In the genomic region with DNA sequence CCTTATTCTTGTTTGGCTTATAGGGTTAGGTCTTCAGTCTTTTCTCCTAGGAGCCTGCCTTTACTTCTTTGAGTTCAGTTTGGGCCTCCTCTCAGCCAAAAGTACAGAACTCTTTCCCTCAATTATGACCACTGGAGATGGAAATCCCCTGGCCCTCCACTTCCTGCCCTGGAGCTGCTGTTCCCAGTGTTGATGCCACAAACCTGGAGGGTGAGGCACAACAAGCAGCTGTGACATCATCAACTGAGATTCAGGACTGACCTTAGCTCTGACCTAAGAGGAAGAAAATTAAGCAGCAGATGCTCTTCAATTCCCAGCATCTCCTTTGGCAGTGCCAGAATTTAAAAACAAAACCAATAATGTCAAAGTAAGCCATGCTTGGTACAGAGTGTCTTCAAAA, we compare ENCODE assay signal across 1 cellular context.
TF ChIP-seq lines count a peak whose summit lies in the region.

No MANE protein-coding gene starts in this region.

TF ChIP-seq in GM23338, 12 proteins besides CTCF, POLR2A, EP300 and RAD21 (continued from another document):
- TF ChIP-seq, protein P1, sequence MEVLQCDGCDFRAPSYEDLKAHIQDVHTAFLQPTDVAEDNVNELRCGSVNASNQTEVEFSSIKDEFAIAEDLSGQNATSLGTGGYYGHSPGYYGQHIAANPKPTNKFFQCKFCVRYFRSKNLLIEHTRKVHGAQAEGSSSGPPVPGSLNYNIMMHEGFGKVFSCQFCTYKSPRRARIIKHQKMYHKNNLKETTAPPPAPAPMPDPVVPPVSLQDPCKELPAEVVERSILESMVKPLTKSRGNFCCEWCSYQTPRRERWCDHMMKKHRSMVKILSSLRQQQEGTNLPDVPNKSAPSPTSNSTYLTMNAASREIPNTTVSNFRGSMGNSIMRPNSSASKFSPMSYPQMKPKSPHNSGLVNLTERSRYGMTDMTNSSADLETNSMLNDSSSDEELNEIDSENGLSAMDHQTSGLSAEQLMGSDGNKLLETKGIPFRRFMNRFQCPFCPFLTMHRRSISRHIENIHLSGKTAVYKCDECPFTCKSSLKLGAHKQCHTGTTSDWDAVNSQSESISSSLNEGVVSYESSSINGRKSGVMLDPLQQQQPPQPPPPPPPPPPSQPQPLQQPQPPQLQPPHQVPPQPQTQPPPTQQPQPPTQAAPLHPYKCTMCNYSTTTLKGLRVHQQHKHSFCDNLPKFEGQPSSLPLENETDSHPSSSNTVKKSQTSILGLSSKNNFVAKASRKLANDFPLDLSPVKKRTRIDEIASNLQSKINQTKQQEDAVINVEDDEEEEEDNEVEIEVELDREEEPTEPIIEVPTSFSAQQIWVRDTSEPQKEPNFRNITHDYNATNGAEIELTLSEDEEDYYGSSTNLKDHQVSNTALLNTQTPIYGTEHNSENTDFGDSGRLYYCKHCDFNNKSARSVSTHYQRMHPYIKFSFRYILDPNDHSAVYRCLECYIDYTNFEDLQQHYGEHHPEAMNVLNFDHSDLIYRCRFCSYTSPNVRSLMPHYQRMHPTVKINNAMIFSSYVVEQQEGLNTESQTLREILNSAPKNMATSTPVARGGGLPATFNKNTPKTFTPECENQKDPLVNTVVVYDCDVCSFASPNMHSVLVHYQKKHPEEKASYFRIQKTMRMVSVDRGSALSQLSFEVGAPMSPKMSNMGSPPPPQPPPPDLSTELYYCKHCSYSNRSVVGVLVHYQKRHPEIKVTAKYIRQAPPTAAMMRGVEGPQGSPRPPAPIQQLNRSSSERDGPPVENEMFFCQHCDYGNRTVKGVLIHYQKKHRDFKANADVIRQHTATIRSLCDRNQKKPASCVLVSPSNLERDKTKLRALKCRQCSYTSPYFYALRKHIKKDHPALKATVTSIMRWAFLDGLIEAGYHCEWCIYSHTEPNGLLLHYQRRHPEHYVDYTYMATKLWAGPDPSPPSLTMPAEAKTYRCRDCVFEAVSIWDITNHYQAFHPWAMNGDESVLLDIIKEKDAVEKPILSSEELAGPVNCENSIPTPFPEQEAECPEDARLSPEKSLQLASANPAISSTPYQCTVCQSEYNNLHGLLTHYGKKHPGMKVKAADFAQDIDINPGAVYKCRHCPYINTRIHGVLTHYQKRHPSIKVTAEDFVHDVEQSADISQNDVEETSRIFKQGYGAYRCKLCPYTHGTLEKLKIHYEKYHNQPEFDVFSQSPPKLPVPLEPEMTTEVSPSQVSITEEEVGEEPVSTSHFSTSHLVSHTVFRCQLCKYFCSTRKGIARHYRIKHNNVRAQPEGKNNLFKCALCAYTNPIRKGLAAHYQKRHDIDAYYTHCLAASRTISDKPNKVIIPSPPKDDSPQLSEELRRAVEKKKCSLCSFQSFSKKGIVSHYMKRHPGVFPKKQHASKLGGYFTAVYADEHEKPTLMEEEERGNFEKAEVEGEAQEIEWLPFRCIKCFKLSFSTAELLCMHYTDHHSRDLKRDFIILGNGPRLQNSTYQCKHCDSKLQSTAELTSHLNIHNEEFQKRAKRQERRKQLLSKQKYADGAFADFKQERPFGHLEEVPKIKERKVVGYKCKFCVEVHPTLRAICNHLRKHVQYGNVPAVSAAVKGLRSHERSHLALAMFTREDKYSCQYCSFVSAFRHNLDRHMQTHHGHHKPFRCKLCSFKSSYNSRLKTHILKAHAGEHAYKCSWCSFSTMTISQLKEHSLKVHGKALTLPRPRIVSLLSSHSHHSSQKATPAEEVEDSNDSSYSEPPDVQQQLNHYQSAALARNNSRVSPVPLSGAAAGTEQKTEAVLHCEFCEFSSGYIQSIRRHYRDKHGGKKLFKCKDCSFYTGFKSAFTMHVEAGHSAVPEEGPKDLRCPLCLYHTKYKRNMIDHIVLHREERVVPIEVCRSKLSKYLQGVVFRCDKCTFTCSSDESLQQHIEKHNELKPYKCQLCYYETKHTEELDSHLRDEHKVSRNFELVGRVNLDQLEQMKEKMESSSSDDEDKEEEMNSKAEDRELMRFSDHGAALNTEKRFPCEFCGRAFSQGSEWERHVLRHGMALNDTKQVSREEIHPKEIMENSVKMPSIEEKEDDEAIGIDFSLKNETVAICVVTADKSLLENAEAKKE (CRISPR knock-in tag; IDR thresholded peaks at IDR 0.05), result no peak
- no peak for TF ChIP-seq ZNF331 (CRISPR knock-in tag; IDR thresholded peaks at IDR 0.05; ENCODE audit: low read depth)
- TF ChIP-seq, protein P2, sequence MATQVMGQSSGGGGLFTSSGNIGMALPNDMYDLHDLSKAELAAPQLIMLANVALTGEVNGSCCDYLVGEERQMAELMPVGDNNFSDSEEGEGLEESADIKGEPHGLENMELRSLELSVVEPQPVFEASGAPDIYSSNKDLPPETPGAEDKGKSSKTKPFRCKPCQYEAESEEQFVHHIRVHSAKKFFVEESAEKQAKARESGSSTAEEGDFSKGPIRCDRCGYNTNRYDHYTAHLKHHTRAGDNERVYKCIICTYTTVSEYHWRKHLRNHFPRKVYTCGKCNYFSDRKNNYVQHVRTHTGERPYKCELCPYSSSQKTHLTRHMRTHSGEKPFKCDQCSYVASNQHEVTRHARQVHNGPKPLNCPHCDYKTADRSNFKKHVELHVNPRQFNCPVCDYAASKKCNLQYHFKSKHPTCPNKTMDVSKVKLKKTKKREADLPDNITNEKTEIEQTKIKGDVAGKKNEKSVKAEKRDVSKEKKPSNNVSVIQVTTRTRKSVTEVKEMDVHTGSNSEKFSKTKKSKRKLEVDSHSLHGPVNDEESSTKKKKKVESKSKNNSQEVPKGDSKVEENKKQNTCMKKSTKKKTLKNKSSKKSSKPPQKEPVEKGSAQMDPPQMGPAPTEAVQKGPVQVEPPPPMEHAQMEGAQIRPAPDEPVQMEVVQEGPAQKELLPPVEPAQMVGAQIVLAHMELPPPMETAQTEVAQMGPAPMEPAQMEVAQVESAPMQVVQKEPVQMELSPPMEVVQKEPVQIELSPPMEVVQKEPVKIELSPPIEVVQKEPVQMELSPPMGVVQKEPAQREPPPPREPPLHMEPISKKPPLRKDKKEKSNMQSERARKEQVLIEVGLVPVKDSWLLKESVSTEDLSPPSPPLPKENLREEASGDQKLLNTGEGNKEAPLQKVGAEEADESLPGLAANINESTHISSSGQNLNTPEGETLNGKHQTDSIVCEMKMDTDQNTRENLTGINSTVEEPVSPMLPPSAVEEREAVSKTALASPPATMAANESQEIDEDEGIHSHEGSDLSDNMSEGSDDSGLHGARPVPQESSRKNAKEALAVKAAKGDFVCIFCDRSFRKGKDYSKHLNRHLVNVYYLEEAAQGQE (IDR thresholded peaks at IDR 0.05; ENCODE audit: unreplicated experiment), result no peak
TF ChIP-seq in GM23338: peak in this region for 0.
